16 cellular contexts compared by ENCODE assay signal in the genomic region with DNA sequence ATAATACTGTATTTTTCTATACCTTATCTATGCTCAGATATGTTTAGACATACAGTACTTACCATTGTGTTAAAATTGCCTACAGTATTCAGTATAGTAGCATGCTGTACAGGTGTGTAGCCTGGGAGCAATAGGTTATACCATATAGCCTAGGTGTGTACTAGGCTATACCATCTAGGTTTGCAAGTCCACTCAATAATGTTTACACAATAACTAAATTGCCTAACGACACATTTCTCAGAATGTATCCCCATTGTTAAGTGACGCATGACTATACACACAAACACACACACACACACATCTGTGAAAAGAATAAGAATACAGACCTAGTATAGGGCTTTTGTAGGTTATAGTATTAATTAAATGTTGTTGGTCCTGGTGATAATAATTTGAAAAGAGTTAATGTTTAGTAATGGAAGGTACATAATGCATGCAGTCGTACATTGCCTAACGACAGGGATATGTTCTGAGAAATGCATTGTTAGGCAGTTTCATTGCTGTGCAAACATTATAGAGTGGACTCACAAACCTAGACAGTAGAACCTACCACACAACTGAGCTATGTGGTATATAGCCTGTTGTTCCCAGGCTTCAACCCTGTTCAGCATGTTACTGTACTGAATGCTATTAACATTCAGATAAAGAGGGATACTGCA. TPM values are rescaled to one million over a fixed set of nuclear protein-coding genes. Genes with fewer than 3 reads are reported as not detected.
DNase-seq lines count a peak whose midpoint lies in the region; ATAC-seq, FAIRE-seq and TF ChIP-seq lines count a peak whose summit lies in the region.
"Had no signal": no experiment of that assay in that cellular context is flagged by ENCODE, and none has a peak within 500 bp of the region (broad histone marks: within the 10 kb centered on the region; RNA-seq: fewer than 3 reads in every experiment).

No MANE protein-coding gene starts in this region.

- H3K9me3 Mint-ChIP-seq in natural killer cell: no peaks in the 10 kb centered on the region

- H3K4me3 Mint-ChIP-seq in natural killer cell: no peak overlapping the region

- intact Hi-C loops in mucosa of descending colon (cut with DNase I, micrococcal nuclease) (no loop called here), natural killer cell (cut with micrococcal nuclease) (no loop called here)

- TF ChIP-seq CTCF in mucosa of descending colon (IDR thresholded peaks at IDR 0.05): no peak
- no peak for TF ChIP-seq CTCF in natural killer cell (IDR thresholded peaks at IDR 0.05)

- no peak overlapping the region for H3K27ac Mint-ChIP-seq in natural killer cell

- peaks cover 8% of the 10 kb centered on the region for H3K36me3 Mint-ChIP-seq in natural killer cell

- no peaks in the 10 kb centered on the region for H3K36me3 ChIP-seq in mucosa of descending colon (ENCODE audit: low read depth)
- H3K36me3 ChIP-seq: SJCRH30 had no signal

- H3K4me1 ChIP-seq in mucosa of descending colon (ENCODE audit: low read depth): peaks cover 22% of the 10 kb centered on the region
- H3K4me1 ChIP-seq: SJCRH30 had no signal

- no peaks in the 10 kb centered on the region for H3K9me3 ChIP-seq in mucosa of descending colon
- H3K9me3 ChIP-seq: SJCRH30 had no signal

- peak; percentile 96 for ATAC-seq in mucosa of descending colon
- no peak for ATAC-seq in natural killer cell
- ATAC-seq: GM12878 had no signal

- peak; percentile 82 for FAIRE-seq in colon (lab: Jason Lieb, UNC)
- FAIRE-seq: G401.6, GM12878 had no signal

- peak; percentile 2 for DNase-seq in COR-L47 (lab: John Stamatoyannopoulos, UW)
- peak; percentile 75 for DNase-seq in DMS53 treated with DMSO at 0.1 percent for 48 hours (lab: John Stamatoyannopoulos, UW; ENCODE audit: unreplicated experiment)
- no peak for DNase-seq in mucosa of descending colon
- DNase-seq in CD1c-positive myeloid dendritic cell (ENCODE audit: extremely low spot score): no peak
- no peak for DNase-seq in KG1 (lab: John Stamatoyannopoulos, UW)
- DNase-seq in natural killer cell: no peak
- DNase-seq: DND-41, GM23248, KBM-7, NCI-H1048, PC-9, SJCRH30, SW 1271 had no signal

- peaks cover 14 to 26% of the 10 kb centered on the region in 2 donors for H3K4me1 Mint-ChIP-seq in natural killer cell

- H3K4me3 ChIP-seq in mucosa of descending colon: no peak overlapping the region
- H3K4me3 ChIP-seq: GM12878, GM23248, PC-9, SJCRH30 had no signal

- H3K27me3 Mint-ChIP-seq in natural killer cell (ENCODE audit: low read depth in 2 of 2): no peaks in the 10 kb centered on the region

RNA-seq across cellular contexts. Expression of a gene that starts 13.6 kb away (rescaled TPM):
- total RNA-seq in mucosa of descending colon: 10 to 100 TPM; 31.1 to 36.6 (median 33.4) TPM
- total RNA-seq in natural killer cell: 10 to 100 TPM in 2 of 3 donors, 1 to 10 TPM in 1; 9.8 to 16.4 (median 16.3) TPM

Comparison
In these comparisons a context has a peak if more than half of its experiments do, and no peak if none do; other contexts are left out.
1. DNase-seq: peak in COR-L47 (single experiment) and DMS53 treated with DMSO at 0.1 percent for 48 hours (single experiment); none in mucosa of descending colon (0 of 3), CD1c-positive myeloid dendritic cell (single experiment), KG1 (single experiment) and natural killer cell (single experiment).